Comparison of ENCODE assay signal across 15 cellular contexts in genomic region chr7:135352285-135352684, GRCh38.
A peak's percentile ranks its signal among the peaks of the same experiment; 100 is the strongest.
DNase-seq lines count a peak whose midpoint lies in the region; ATAC-seq and TF ChIP-seq lines count a peak whose summit lies in the region.
"Had no signal": no experiment of that assay in that cellular context is flagged by ENCODE, and none has a peak within 500 bp of the region (broad histone marks: within the 10 kb centered on the region; RNA-seq: fewer than 3 reads in every experiment).

No MANE protein-coding gene starts in this region.

- CTCF ChIA-PET in SK-N-SH (lab: Yijun Ruan, JAX) = interaction anchor here (0.6 to 1.5 kb wide), 7 partner anchors 12 to 83 kb away, joined by 3 to 12 read pairs (median 3); no protein-coding TSS in a partner anchor

- H3K9ac ChIP-seq in SK-N-SH = no peak overlapping the region
- no peak overlapping the region for H3K9ac ChIP-seq in OCI-LY1 (ENCODE audit: low read length)
- H3K9ac ChIP-seq: BLaER1 treated with 17β-estradiol and CSF1 and Interleukin-3, amounts not matched to agents 10 nM and 100 nM had no signal

- H3K9me3 ChIP-seq in SK-N-SH (no peaks in the 10 kb centered on the region), OCI-LY1 (ENCODE audit: low read length) (no peaks in the 10 kb centered on the region), T-helper 17 cell (ENCODE audit: control insufficient read depth, low read length, poor library complexity, severe bottlenecking) (no peaks in the 10 kb centered on the region)
- H3K9me3 ChIP-seq: BLaER1 treated with 17β-estradiol and CSF1 and Interleukin-3, amounts not matched to agents 10 nM and 100 nM had no signal

- H3K4me3 ChIP-seq in SK-N-SH (ENCODE audit: low read depth in 2 of 2, low read length in 1 of 2) (no peak overlapping the region), OCI-LY1 (ENCODE audit: low read depth, low read length, poor library complexity, severe bottlenecking) (no peak overlapping the region), brain microvascular endothelial cell (ENCODE audit: low read depth, low read length) (no peak overlapping the region)
- H3K4me3 ChIP-seq: BLaER1 treated with 17β-estradiol and CSF1 and Interleukin-3, amounts not matched to agents 10 nM and 100 nM had no signal

- no peak; the same call in 1 of the 2 replicates for TF ChIP-seq CTCF in SK-N-SH (IDR thresholded peaks at IDR 0.05)
- peak; percentile 35; the same call in 1 of the 2 replicates for TF ChIP-seq CTCF in OCI-LY1 (IDR thresholded peaks at IDR 0.05; ENCODE audit: low read length)
- peak; percentile 16 for TF ChIP-seq CTCF in brain microvascular endothelial cell (IDR thresholded peaks at IDR 0.05; ENCODE audit: low read depth, low read length, missing control alignments)

- H3K27ac ChIP-seq in SK-N-SH (ENCODE audit: low read depth in 2 of 2, low read length in 1 of 2) (no peak overlapping the region), OCI-LY1 (ENCODE audit: low read depth, low read length, poor library complexity, severe bottlenecking) (no peak overlapping the region), brain microvascular endothelial cell (no peak overlapping the region)
- H3K27ac ChIP-seq: 22Rv1; BLaER1 treated with 17β-estradiol and CSF1 and Interleukin-3, amounts not matched to agents 10 nM and 100 nM had no signal

- no peak overlapping the region for H3K4me3 Mint-ChIP-seq in T-helper 17 cell
- H3K4me3 Mint-ChIP-seq: CD4-positive, alpha-beta T cell had no signal

- in situ Hi-C loops in brain microvascular endothelial cell (cut with HindIII; ENCODE audit: low pct_ligation_motif_present, low sequenced_read_pairs) = no loop called here

- peaks cover 6% of the 10 kb centered on the region for H3K4me1 Mint-ChIP-seq in T-helper 17 cell

- no peaks in the 10 kb centered on the region for H3K27me3 Mint-ChIP-seq in T-helper 17 cell
- H3K27me3 Mint-ChIP-seq: CD4-positive, alpha-beta T cell had no signal

- WGBS in SK-N-SH (ENCODE audit: low lambda C conversion rate) = 69% methylated on average over 5 of the region's 5 CpGs

- POLR2A ChIA-PET in SK-N-SH (lab: Yijun Ruan, JAX) = no interaction called here

- H3F3A ChIP-seq in SK-N-SH (replicated peaks; ENCODE audit: insufficient read depth) = no peaks in the 10 kb centered on the region
- H3F3A ChIP-seq in OCI-LY1 (ENCODE audit: insufficient read depth, low read length) = no peaks in the 10 kb centered on the region

- TF ChIP-seq EP300 in SK-N-SH (IDR thresholded peaks at IDR 0.05; ENCODE audit: borderline replicate concordance in 1 of 2, low read depth in 1 of 2, low read length in 1 of 2) = no peak

- H3K27me3 ChIP-seq in SK-N-SH (ENCODE audit: insufficient read depth) = no peaks in the 10 kb centered on the region
- H3K27me3 ChIP-seq in OCI-LY1 (ENCODE audit: insufficient read depth, low read length) = no peaks in the 10 kb centered on the region
- no peaks in the 10 kb centered on the region for H3K27me3 ChIP-seq in brain microvascular endothelial cell (replicated peaks)
- H3K27me3 ChIP-seq: BLaER1 treated with 17β-estradiol and CSF1 and Interleukin-3, amounts not matched to agents 10 nM and 100 nM had no signal

- H3K4me1 ChIP-seq in SK-N-SH (ENCODE audit: control insufficient read depth in 1 of 2, insufficient read depth in 2 of 2, low read depth in 1 of 2, low read length in 1 of 2) (no peaks in the 10 kb centered on the region), OCI-LY1 (ENCODE audit: insufficient read depth, low read length, severe bottlenecking) (no peaks in the 10 kb centered on the region)
- H3K4me1 ChIP-seq: BLaER1 treated with 17β-estradiol and CSF1 and Interleukin-3, amounts not matched to agents 10 nM and 100 nM had no signal

- H3K79me2 ChIP-seq in SK-N-SH (ENCODE audit: insufficient read depth) (no peaks in the 10 kb centered on the region), OCI-LY1 (ENCODE audit: insufficient read depth, low read length) (no peaks in the 10 kb centered on the region)

- DNase-seq in SK-N-SH (no peak), brain microvascular endothelial cell (no peak), iPS-NIHi7 (ENCODE audit: extremely low spot score) (peak; percentile 24), NCI-H82 (lab: John Stamatoyannopoulos, UW) (no peak), T-helper 17 cell (no peak)
- DNase-seq: Calu3; CD4-positive, alpha-beta T cell; DMS 273 treated with DMSO at 0.1 percent for 48 hours; HCEC 1CT had no signal

- H3K4me2 ChIP-seq in SK-N-SH (no peak overlapping the region), OCI-LY1 (ENCODE audit: low read length) (no peak overlapping the region)
- H3K4me2 ChIP-seq: BLaER1 treated with 17β-estradiol and CSF1 and Interleukin-3, amounts not matched to agents 10 nM and 100 nM had no signal

- no peaks in the 10 kb centered on the region for H4K20me1 ChIP-seq in SK-N-SH (ENCODE audit: insufficient read depth)
- H4K20me1 ChIP-seq in OCI-LY1 (ENCODE audit: insufficient read depth, low read length) = no peaks in the 10 kb centered on the region
- H4K20me1 ChIP-seq: BLaER1 treated with 17β-estradiol and CSF1 and Interleukin-3, amounts not matched to agents 10 nM and 100 nM had no signal

- TF ChIP-seq RAD21 in SK-N-SH (IDR thresholded peaks at IDR 0.05; ENCODE audit: low read length) = no peak

- H3K36me3 ChIP-seq in SK-N-SH (replicated peaks in 1 of 2; ENCODE audit: control insufficient read depth in 1 of 2, insufficient read depth in 2 of 2, low read length in 1 of 2) = no peaks in the 10 kb centered on the region
- H3K36me3 ChIP-seq in OCI-LY1 (ENCODE audit: insufficient read depth, low read length) = no peaks in the 10 kb centered on the region
- H3K36me3 ChIP-seq in brain microvascular endothelial cell (replicated peaks) = no peaks in the 10 kb centered on the region
- H3K36me3 ChIP-seq: BLaER1 treated with 17β-estradiol and CSF1 and Interleukin-3, amounts not matched to agents 10 nM and 100 nM had no signal

- no peaks in the 10 kb centered on the region for H3K9me2 ChIP-seq in SK-N-SH
- no peaks in the 10 kb centered on the region for H3K9me2 ChIP-seq in OCI-LY1 (ENCODE audit: low read depth, low read length)

- ATAC-seq in SK-N-SH treated with all-trans-retinoic acid at 6 μM for 48 hours = peak; percentile 51; the same call in 2 of the 3 replicates
- no peak for ATAC-seq in GM18498 (IDR thresholded peaks at IDR 0.05; ENCODE audit: unreplicated experiment)
- ATAC-seq in T-helper 17 cell = no peak
- ATAC-seq: HepG2 had no signal

- no peaks in the 10 kb centered on the region for H3K36me3 Mint-ChIP-seq in T-helper 17 cell (ENCODE audit: low read depth)

- H3K27ac Mint-ChIP-seq in T-helper 17 cell = no peak overlapping the region
- H3K27ac Mint-ChIP-seq: CD4-positive, alpha-beta T cell had no signal

- H2AFZ ChIP-seq in SK-N-SH (ENCODE audit: low read depth) = no peak overlapping the region
- H2AFZ ChIP-seq in OCI-LY1 (ENCODE audit: low read length) = no peak overlapping the region

TF ChIP-seq in SK-N-SH treated with all-trans-retinoic acid at 6 μM for 48 hours, 23 proteins besides CTCF, POLR2A, EP300 and RAD21:
- TF ChIP-seq BACH2 (CRISPR knock-in tag; IDR thresholded peaks at IDR 0.05; ENCODE audit: borderline replicate concordance) (no peak), ARNTL (CRISPR knock-in tag; IDR thresholded peaks at IDR 0.05; ENCODE audit: borderline replicate concordance, low read depth) (no peak), PPARA (CRISPR knock-in tag; IDR thresholded peaks at IDR 0.05; ENCODE audit: borderline replicate concordance) (no peak), ZC3H10 (CRISPR knock-in tag; IDR thresholded peaks at IDR 0.05) (no peak), ZNF8 (CRISPR knock-in tag; IDR thresholded peaks at IDR 0.05) (no peak), SNAI2 (CRISPR knock-in tag; IDR thresholded peaks at IDR 0.05) (no peak), ESRRG (CRISPR knock-in tag; IDR thresholded peaks at IDR 0.05) (no peak), TCF4 (CRISPR knock-in tag; IDR thresholded peaks at IDR 0.05; ENCODE audit: borderline replicate concordance) (no peak), RARB (CRISPR knock-in tag; IDR thresholded peaks at IDR 0.05) (no peak), ZNF70 (CRISPR knock-in tag; IDR thresholded peaks at IDR 0.05) (no peak), CSDC2 (CRISPR knock-in tag; IDR thresholded peaks at IDR 0.05) (no peak), OSR1 (CRISPR knock-in tag; IDR thresholded peaks at IDR 0.05) (no peak), ZFP30 (CRISPR knock-in tag; IDR thresholded peaks at IDR 0.05) (no peak), ZNF565 (CRISPR knock-in tag; conservative IDR thresholded peaks at IDR 0.05; ENCODE audit: low read depth) (no peak)

TF ChIP-seq in SK-N-SH, 30 proteins besides CTCF, POLR2A, EP300 and RAD21 (continues in another document):
- no peak for TF ChIP-seq TEAD4 (IDR thresholded peaks at IDR 0.05; ENCODE audit: borderline replicate concordance, insufficient read depth)
- no peak for TF ChIP-seq MAX (IDR thresholded peaks at IDR 0.05; ENCODE audit: low read depth)
- TF ChIP-seq ELF1 (IDR thresholded peaks at IDR 0.05) = no peak
- TF ChIP-seq, protein P1, sequence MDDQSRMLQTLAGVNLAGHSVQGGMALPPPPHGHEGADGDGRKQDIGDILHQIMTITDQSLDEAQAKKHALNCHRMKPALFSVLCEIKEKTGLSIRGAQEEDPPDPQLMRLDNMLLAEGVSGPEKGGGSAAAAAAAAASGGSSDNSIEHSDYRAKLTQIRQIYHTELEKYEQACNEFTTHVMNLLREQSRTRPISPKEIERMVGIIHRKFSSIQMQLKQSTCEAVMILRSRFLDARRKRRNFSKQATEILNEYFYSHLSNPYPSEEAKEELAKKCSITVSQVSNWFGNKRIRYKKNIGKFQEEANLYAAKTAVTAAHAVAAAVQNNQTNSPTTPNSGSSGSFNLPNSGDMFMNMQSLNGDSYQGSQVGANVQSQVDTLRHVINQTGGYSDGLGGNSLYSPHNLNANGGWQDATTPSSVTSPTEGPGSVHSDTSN (IDR thresholded peaks at IDR 0.05) = no peak
- TF ChIP-seq TCF12 (IDR thresholded peaks at IDR 0.05) = no peak
- TF ChIP-seq EZH2phosphoT487 (IDR thresholded peaks at IDR 0.05; ENCODE audit: borderline replicate concordance, low read depth) = no peak
- no peak for TF ChIP-seq CHD2 (IDR thresholded peaks at IDR 0.05; ENCODE audit: low read length, partially characterized antibody)
- TF ChIP-seq GABPA (IDR thresholded peaks at IDR 0.05; ENCODE audit: low read depth) = no peak
- no peak for TF ChIP-seq FOSL2 (IDR thresholded peaks at IDR 0.05; ENCODE audit: borderline replicate concordance, low read depth)
- TF ChIP-seq TAF1 (IDR thresholded peaks at IDR 0.05; ENCODE audit: borderline replicate concordance, low read depth, low read length) = no peak
- TF ChIP-seq SIN3A (IDR thresholded peaks at IDR 0.05; ENCODE audit: borderline replicate concordance, low read depth, low read length) = no peak
